ENCODE assay signal across 9 cellular contexts in genomic region chr1:92079441-92079840, GRCh38. TPM values are rescaled to one million over a fixed set of nuclear protein-coding genes. Genes with fewer than 3 reads are reported as not detected.
DNase-seq lines count a peak whose midpoint lies in the region; ATAC-seq and TF ChIP-seq lines count a peak whose summit lies in the region.
"Had no signal": no experiment of that assay in that cellular context is flagged by ENCODE, and none has a peak within 500 bp of the region (broad histone marks: within the 10 kb centered on the region; RNA-seq: fewer than 3 reads in every experiment).

No MANE protein-coding gene starts in this region.

- ATAC-seq in GM19397 (IDR thresholded peaks at IDR 0.05; ENCODE audit: unreplicated experiment) (no peak), HG03439 (IDR thresholded peaks at IDR 0.05; ENCODE audit: unreplicated experiment) (no peak)

- H3K4me3 ChIP-seq in H7 (ENCODE audit: insufficient read depth, low read depth, low read length) (peak overlapping the region; percentile 72), SJCRH30 (peak overlapping the region; percentile 78), fibroblast of pulmonary artery (replicated peaks; ENCODE audit: low read depth, low read length) (peak overlapping the region; percentile 88), skeletal muscle tissue (ENCODE audit: low read length in 3 of 3) (peak overlapping the region; percentile 87 to 91 (median 87))

- TF ChIP-seq CTCF in fibroblast of pulmonary artery (IDR thresholded peaks at IDR 0.05; ENCODE audit: low read length, missing control alignments) = no peak

- H3K9ac ChIP-seq in skeletal muscle tissue (ENCODE audit: low read depth in 1 of 3, low read length in 3 of 3) = peak overlapping the region in 2 of 3 donors; percentile 87 to 89

- no peaks in the 10 kb centered on the region for H3K36me3 ChIP-seq in H7 (replicated peaks; ENCODE audit: control insufficient read depth, insufficient read depth, low read length)
- H3K36me3 ChIP-seq in SJCRH30 = no peaks in the 10 kb centered on the region
- no peaks in the 10 kb centered on the region for H3K36me3 ChIP-seq in skeletal muscle tissue (ENCODE audit: control insufficient read depth in 3 of 3, insufficient read depth in 3 of 3, low read length in 3 of 3)

- no peaks in the 10 kb centered on the region for H3K27me3 ChIP-seq in H7 (ENCODE audit: control insufficient read depth, insufficient read depth, low read length)
- no peaks in the 10 kb centered on the region for H3K27me3 ChIP-seq in SJCRH30
- no peaks in the 10 kb centered on the region for H3K27me3 ChIP-seq in skeletal muscle tissue (ENCODE audit: control insufficient read depth in 3 of 3, insufficient read depth in 3 of 3, low read length in 3 of 3)

- H3K4me1 ChIP-seq in SJCRH30 (no peaks in the 10 kb centered on the region), skeletal muscle tissue (ENCODE audit: control insufficient read depth in 3 of 3, insufficient read depth in 3 of 3, low read length in 3 of 3) (no peaks in the 10 kb centered on the region)

- no peak for DNase-seq in H7
- DNase-seq in SJCRH30 = no peak
- DNase-seq in fibroblast of pulmonary artery (ENCODE audit: low read depth) = no peak
- no peak for DNase-seq in NCI-H1092 (lab: John Stamatoyannopoulos, UW)
- DNase-seq: RPMI8226; stimulated activated CD4-positive, alpha-beta T cell treated with anti-CD3 and anti-CD28 coated beads, Interleukin-12 subunit alpha, Interleukin-12 subunit beta, amount 100 ng/mL, for 4 hours had no signal

- H3K27ac ChIP-seq in SJCRH30 (no peak overlapping the region), skeletal muscle tissue (ENCODE audit: low read depth, low read length) (no peak overlapping the region)

- H3K9me3 ChIP-seq in SJCRH30 (replicated peaks) (no peaks in the 10 kb centered on the region), skeletal muscle tissue (ENCODE audit: control insufficient read depth in 3 of 3, low read length in 3 of 3) (no peaks in the 10 kb centered on the region)

RNA-seq across cellular contexts. Expression of gene BTBD8, which starts 0.7 kb away (rescaled TPM):
- total RNA-seq in H7 (2014; rRNA removed; shearing (Covaris generic)) = 3.0 and 7.9 TPM in 2 replicates
- 0.46 and 0.73 TPM in 2 replicates for total RNA-seq in SJCRH30 (2014; rRNA removed; shearing (Covaris generic))
- 1.6 TPM for total RNA-seq in skeletal muscle tissue

RNA-seq across cellular contexts. Expression of gene SETSIP, which starts 4.2 kb away (rescaled TPM):
- 0.52 TPM in 1 of 2 replicates, not detected in the other for total RNA-seq in H7 (2014; rRNA removed; shearing (Covaris generic))
- 0.12 and 0.30 TPM in 2 replicates for total RNA-seq in SJCRH30 (2014; rRNA removed; shearing (Covaris generic))
- total RNA-seq in skeletal muscle tissue = not detected

RNA-seq across cellular contexts. Expression of gene EPHX4, which starts 49.7 kb away (rescaled TPM):
- total RNA-seq in H7 (2014; rRNA removed; shearing (Covaris generic)) = 0.14 and 0.63 TPM in 2 replicates
- total RNA-seq in SJCRH30 (2014; rRNA removed; shearing (Covaris generic)) = 0.10 and 0.33 TPM in 2 replicates
- 0.52 TPM for total RNA-seq in skeletal muscle tissue
